In the genomic region with DNA sequence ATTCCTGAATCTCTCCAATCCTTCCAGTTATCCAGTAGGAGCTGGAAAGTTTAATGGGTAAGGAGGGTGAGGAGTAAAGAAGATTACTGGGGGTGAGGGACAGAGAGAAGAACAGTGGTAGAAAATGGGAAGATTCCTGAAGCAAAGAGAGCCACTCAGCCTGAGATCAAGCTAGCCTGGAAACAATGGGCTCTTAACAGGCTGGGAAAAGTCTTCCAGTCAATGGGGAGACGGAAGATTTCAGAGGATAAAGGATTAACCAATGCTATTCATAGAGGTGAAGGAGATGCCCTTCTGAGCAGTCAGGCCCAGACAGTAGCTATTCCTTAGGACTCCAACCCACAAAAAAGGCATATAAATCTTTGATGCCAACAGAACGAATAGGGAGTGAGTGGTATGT, we compare ENCODE assay signal across 1 cellular context.
TF ChIP-seq lines count a peak whose summit lies in the region.

No MANE protein-coding gene starts in this region.

TF ChIP-seq in GM23338, 12 proteins besides CTCF, POLR2A, EP300 and RAD21 (continued from another document):
- TF ChIP-seq ZNF462 (CRISPR knock-in tag; IDR thresholded peaks at IDR 0.05) (no peak), ZNF114 (CRISPR knock-in tag; IDR thresholded peaks at IDR 0.05) (no peak)
TF ChIP-seq in GM23338: peak in this region for 0.
